In genomic region chr11:118202599-118203422, GRCh38 we compare ENCODE assay signal across 12 cellular contexts. TPM values are rescaled to one million over a fixed set of nuclear protein-coding genes. Genes with fewer than 3 reads are reported as not detected.
DNase-seq lines count a peak whose midpoint lies in the region; ATAC-seq, FAIRE-seq and TF ChIP-seq lines count a peak whose summit lies in the region.
"Had no signal": no experiment of that assay in that cellular context is flagged by ENCODE, and none has a peak within 500 bp of the region (broad histone marks: within the 10 kb centered on the region; RNA-seq: fewer than 3 reads in every experiment).

No MANE protein-coding gene starts in this region.

- TF ChIP-seq CTCF in CD14-positive monocyte (IDR thresholded peaks at IDR 0.05): no peak

- H3K36me3 ChIP-seq in KOPT-K1 (ENCODE audit: insufficient read depth, low read length) (no peaks in the 10 kb centered on the region), muscle layer of duodenum (ENCODE audit: control insufficient read depth in 1 of 2, insufficient read depth in 2 of 2, low read length in 2 of 2) (no peaks in the 10 kb centered on the region)
- H3K36me3 ChIP-seq: thyroid gland had no signal

- peaks cover 0 to 19% of the 10 kb centered on the region in 2 donors for H3K4me1 ChIP-seq in muscle layer of duodenum (ENCODE audit: control insufficient read depth in 1 of 2, insufficient read depth in 2 of 2, low read length in 2 of 2)

- FAIRE-seq in GM12892 (lab: Jason Lieb, UNC): peak; percentile 17
- FAIRE-seq: islet of Langerhans had no signal

- H3K27ac ChIP-seq in KOPT-K1 (ENCODE audit: low read depth, low read length, poor library complexity, severe bottlenecking) (peak overlapping the region; percentile 26), muscle layer of duodenum (ENCODE audit: low read length) (peak overlapping the region; percentile 19)
- H3K27ac ChIP-seq: thyroid gland had no signal

- ATAC-seq in HG03378 (IDR thresholded peaks at IDR 0.05; ENCODE audit: unreplicated experiment): no peak
- ATAC-seq: Panc1 had no signal

- no peaks in the 10 kb centered on the region for H3K27me3 ChIP-seq in muscle layer of duodenum (ENCODE audit: low read depth, low read length)
- H3K27me3 ChIP-seq: thyroid gland had no signal

- no peak overlapping the region for H3K4me3 Mint-ChIP-seq in CD14-positive monocyte

- intact Hi-C loops in CD14-positive monocyte (cut with micrococcal nuclease): loop anchor here in 1 of 2 donors (10.0 kb wide), 1 partner anchor 282 kb away; no protein-coding TSS in a partner anchor

- no peak overlapping the region for H3K4me3 ChIP-seq in muscle layer of duodenum (ENCODE audit: low read depth in 1 of 2, low read length in 2 of 2)
- H3K4me3 ChIP-seq: thyroid gland had no signal

- H3K27ac Mint-ChIP-seq in CD14-positive monocyte: no peak overlapping the region

- H3K27me3 Mint-ChIP-seq in CD14-positive monocyte (ENCODE audit: low read depth in 3 of 3): no peaks in the 10 kb centered on the region

- no peaks in the 10 kb centered on the region for H3K9me3 ChIP-seq in KOPT-K1 (ENCODE audit: insufficient read depth, low read length, poor library complexity, severe bottlenecking)
- H3K9me3 ChIP-seq in muscle layer of duodenum (ENCODE audit: control insufficient read depth in 1 of 2, low read length in 2 of 2): no peaks in the 10 kb centered on the region
- H3K9me3 ChIP-seq: thyroid gland had no signal

- H3K9me3 Mint-ChIP-seq in CD14-positive monocyte: no peaks in the 10 kb centered on the region

- peaks cover 45% of the 10 kb centered on the region for H3K4me1 Mint-ChIP-seq in CD14-positive monocyte

- H3K36me3 Mint-ChIP-seq in CD14-positive monocyte: peaks cover 18 to 21% of the 10 kb centered on the region in 2 donors

- TF ChIP-seq POLR2A in GM12892 (IDR thresholded peaks at IDR 0.05; ENCODE audit: low read depth, low read length): no peak

- DNase-seq in GM12892 (ENCODE audit: insufficient read length) (no peak), CD14-positive monocyte (ENCODE audit: low spot score) (no peak), GM19240 (ENCODE audit: insufficient read length, low spot score) (no peak), NCI-H446 treated with DMSO at 0.1 percent for 48 hours (lab: John Stamatoyannopoulos, UW) (no peak)
- peak; percentile 80 to 82 for DNase-seq in activated T-cell treated with anti-CD3 and anti-CD28 coated beads, Interleukin-2, amount 50 U/mL, for 48 hours
- DNase-seq: NCI-H1048 had no signal

RNA-seq across cellular contexts. Expression of gene JAML, which starts 22.0 kb away (rescaled TPM):
- polyA plus RNA-seq in GM12892 (2012; ENCODE audit: missing spikeins): 1.3 TPM
- polyA plus RNA-seq in CD14-positive monocyte: 100 to 1,000 TPM; 748 to 968 TPM

RNA-seq across cellular contexts. Expression of gene SCN2B, which starts 26.4 kb away (rescaled TPM):
- polyA plus RNA-seq in GM12892 (2012; ENCODE audit: missing spikeins): not detected
- polyA plus RNA-seq in CD14-positive monocyte: not detected

RNA-seq across cellular contexts. Expression of gene MPZL3, which starts 49.4 kb away (rescaled TPM):
- 2.1 TPM for polyA plus RNA-seq in GM12892 (2012; ENCODE audit: missing spikeins)
- 1 to 10 TPM; 4.2 to 8.5 TPM for polyA plus RNA-seq in CD14-positive monocyte

RNA-seq across cellular contexts. Expression of gene SCN4B, which starts 50.2 kb away (rescaled TPM):
- 0.11 TPM for polyA plus RNA-seq in GM12892 (2012; ENCODE audit: missing spikeins)
- not detected for polyA plus RNA-seq in CD14-positive monocyte

Comparison
In these comparisons a context has a peak if more than half of its experiments do, and no peak if none do; other contexts are left out.
1. DNase-seq: peak in activated T-cell treated with anti-CD3 and anti-CD28 coated beads, Interleukin-2, amount 50 U/mL, for 48 hours (2 of 2); none in GM12892 (single experiment), CD14-positive monocyte (single experiment), GM19240 (single experiment) and NCI-H446 treated with DMSO at 0.1 percent for 48 hours (single experiment).